In genomic region chr19:32303193-32303592, GRCh38 we compare ENCODE assay signal across 28 cellular contexts.
"Had no signal": no experiment of that assay in that cellular context is flagged by ENCODE, and none has a peak within 500 bp of the region (broad histone marks: within the 10 kb centered on the region; RNA-seq: fewer than 3 reads in every experiment).

No MANE protein-coding gene starts in this region.

- H3K4me3 ChIP-seq: colonic mucosa, coronary artery, dorsolateral prefrontal cortex, esophagus muscularis mucosa, esophagus squamous epithelium, gastrocnemius medialis, gastroesophageal sphincter, heart left ventricle, heart right ventricle had no signal

- H3K36me3 ChIP-seq: colonic mucosa, esophagus muscularis mucosa, esophagus squamous epithelium, gastrocnemius medialis, gastroesophageal sphincter, heart left ventricle, heart right ventricle had no signal

- ATAC-seq: effector memory CD8-positive, alpha-beta T cell; esophagus mucosa; foreskin keratinocyte; gastrocnemius medialis; gastroesophageal sphincter; heart left ventricle; heart right ventricle had no signal

- H3K4me1 ChIP-seq: colonic mucosa, esophagus muscularis mucosa, esophagus squamous epithelium, foreskin keratinocyte, gastrocnemius medialis, gastroesophageal sphincter, heart left ventricle, heart right ventricle had no signal

- H3K27me3 ChIP-seq: colonic mucosa, foreskin keratinocyte, gastrocnemius medialis had no signal

- FAIRE-seq: colon, endometrium, endothelial cell of umbilical vein, frontal cortex had no signal

- H3K27ac ChIP-seq: colonic mucosa, coronary artery, dorsolateral prefrontal cortex, epithelial cell of prostate, esophagus muscularis mucosa, esophagus squamous epithelium, foreskin keratinocyte, gastrocnemius medialis, gastroesophageal sphincter, heart left ventricle, heart right ventricle had no signal

- H3K9me3 ChIP-seq: colonic mucosa, gastrocnemius medialis had no signal

- DNase-seq: colonic mucosa; cortex of kidney; dermis blood vessel endothelial cell; dorsolateral prefrontal cortex; effector CD4-positive, alpha-beta T cell; effector CD8-positive, alpha-beta T cell; effector memory CD4-positive, alpha-beta T cell; effector memory CD8-positive, alpha-beta T cell; endodermal cell; erythroblast; esophagus squamous epithelium; foreskin fibroblast; foreskin keratinocyte; foreskin melanocyte; gastrocnemius medialis; glutamatergic neuron; head of caudate nucleus; heart left ventricle; heart right ventricle had no signal
